ENCODE assay signal across 2 cellular contexts in the genomic region with DNA sequence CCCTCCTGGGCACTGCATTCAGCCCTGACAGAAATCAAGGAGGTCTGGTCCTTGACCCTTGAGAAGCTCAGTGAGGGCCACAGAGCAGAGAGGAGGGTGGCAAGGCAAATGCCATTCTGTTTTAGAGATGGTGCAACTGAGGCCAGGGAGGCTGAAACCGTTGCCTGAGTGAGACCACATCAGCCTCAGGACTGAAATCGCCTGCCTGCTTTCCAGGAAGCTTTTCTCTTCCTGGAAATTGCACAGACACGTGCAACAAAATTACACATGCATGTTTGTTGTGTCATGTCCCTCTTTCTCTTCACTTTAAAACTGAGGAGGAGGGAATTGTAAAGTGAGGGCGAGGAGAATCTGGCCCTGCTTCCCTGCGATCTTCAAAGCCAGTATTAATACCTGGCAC.
TF ChIP-seq lines count a peak whose summit lies in the region.

No MANE protein-coding gene starts in this region.

TF ChIP-seq in GM23338, 12 proteins besides CTCF, POLR2A, EP300 and RAD21 (continues in another document):
- TF ChIP-seq, protein P1, sequence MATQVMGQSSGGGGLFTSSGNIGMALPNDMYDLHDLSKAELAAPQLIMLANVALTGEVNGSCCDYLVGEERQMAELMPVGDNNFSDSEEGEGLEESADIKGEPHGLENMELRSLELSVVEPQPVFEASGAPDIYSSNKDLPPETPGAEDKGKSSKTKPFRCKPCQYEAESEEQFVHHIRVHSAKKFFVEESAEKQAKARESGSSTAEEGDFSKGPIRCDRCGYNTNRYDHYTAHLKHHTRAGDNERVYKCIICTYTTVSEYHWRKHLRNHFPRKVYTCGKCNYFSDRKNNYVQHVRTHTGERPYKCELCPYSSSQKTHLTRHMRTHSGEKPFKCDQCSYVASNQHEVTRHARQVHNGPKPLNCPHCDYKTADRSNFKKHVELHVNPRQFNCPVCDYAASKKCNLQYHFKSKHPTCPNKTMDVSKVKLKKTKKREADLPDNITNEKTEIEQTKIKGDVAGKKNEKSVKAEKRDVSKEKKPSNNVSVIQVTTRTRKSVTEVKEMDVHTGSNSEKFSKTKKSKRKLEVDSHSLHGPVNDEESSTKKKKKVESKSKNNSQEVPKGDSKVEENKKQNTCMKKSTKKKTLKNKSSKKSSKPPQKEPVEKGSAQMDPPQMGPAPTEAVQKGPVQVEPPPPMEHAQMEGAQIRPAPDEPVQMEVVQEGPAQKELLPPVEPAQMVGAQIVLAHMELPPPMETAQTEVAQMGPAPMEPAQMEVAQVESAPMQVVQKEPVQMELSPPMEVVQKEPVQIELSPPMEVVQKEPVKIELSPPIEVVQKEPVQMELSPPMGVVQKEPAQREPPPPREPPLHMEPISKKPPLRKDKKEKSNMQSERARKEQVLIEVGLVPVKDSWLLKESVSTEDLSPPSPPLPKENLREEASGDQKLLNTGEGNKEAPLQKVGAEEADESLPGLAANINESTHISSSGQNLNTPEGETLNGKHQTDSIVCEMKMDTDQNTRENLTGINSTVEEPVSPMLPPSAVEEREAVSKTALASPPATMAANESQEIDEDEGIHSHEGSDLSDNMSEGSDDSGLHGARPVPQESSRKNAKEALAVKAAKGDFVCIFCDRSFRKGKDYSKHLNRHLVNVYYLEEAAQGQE (IDR thresholded peaks at IDR 0.05; ENCODE audit: unreplicated experiment): no peak
- TF ChIP-seq JUNB (IDR thresholded peaks at IDR 0.05; ENCODE audit: unreplicated experiment) (no peak), STAT1 (IDR thresholded peaks at IDR 0.05; ENCODE audit: unreplicated experiment) (no peak), CREB1 (CRISPR knock-in tag; IDR thresholded peaks at IDR 0.05; ENCODE audit: low read depth) (no peak), EZH2phosphoT487 (IDR thresholded peaks at IDR 0.05; ENCODE audit: unreplicated experiment) (no peak), ZNF114 (CRISPR knock-in tag; IDR thresholded peaks at IDR 0.05) (no peak), NANOG (IDR thresholded peaks at IDR 0.05; ENCODE audit: borderline replicate concordance) (no peak), ZNF331 (CRISPR knock-in tag; IDR thresholded peaks at IDR 0.05; ENCODE audit: low read depth) (no peak), EZH2 (IDR thresholded peaks at IDR 0.05; ENCODE audit: low read depth, unreplicated experiment) (no peak)
- TF ChIP-seq, protein P2, sequence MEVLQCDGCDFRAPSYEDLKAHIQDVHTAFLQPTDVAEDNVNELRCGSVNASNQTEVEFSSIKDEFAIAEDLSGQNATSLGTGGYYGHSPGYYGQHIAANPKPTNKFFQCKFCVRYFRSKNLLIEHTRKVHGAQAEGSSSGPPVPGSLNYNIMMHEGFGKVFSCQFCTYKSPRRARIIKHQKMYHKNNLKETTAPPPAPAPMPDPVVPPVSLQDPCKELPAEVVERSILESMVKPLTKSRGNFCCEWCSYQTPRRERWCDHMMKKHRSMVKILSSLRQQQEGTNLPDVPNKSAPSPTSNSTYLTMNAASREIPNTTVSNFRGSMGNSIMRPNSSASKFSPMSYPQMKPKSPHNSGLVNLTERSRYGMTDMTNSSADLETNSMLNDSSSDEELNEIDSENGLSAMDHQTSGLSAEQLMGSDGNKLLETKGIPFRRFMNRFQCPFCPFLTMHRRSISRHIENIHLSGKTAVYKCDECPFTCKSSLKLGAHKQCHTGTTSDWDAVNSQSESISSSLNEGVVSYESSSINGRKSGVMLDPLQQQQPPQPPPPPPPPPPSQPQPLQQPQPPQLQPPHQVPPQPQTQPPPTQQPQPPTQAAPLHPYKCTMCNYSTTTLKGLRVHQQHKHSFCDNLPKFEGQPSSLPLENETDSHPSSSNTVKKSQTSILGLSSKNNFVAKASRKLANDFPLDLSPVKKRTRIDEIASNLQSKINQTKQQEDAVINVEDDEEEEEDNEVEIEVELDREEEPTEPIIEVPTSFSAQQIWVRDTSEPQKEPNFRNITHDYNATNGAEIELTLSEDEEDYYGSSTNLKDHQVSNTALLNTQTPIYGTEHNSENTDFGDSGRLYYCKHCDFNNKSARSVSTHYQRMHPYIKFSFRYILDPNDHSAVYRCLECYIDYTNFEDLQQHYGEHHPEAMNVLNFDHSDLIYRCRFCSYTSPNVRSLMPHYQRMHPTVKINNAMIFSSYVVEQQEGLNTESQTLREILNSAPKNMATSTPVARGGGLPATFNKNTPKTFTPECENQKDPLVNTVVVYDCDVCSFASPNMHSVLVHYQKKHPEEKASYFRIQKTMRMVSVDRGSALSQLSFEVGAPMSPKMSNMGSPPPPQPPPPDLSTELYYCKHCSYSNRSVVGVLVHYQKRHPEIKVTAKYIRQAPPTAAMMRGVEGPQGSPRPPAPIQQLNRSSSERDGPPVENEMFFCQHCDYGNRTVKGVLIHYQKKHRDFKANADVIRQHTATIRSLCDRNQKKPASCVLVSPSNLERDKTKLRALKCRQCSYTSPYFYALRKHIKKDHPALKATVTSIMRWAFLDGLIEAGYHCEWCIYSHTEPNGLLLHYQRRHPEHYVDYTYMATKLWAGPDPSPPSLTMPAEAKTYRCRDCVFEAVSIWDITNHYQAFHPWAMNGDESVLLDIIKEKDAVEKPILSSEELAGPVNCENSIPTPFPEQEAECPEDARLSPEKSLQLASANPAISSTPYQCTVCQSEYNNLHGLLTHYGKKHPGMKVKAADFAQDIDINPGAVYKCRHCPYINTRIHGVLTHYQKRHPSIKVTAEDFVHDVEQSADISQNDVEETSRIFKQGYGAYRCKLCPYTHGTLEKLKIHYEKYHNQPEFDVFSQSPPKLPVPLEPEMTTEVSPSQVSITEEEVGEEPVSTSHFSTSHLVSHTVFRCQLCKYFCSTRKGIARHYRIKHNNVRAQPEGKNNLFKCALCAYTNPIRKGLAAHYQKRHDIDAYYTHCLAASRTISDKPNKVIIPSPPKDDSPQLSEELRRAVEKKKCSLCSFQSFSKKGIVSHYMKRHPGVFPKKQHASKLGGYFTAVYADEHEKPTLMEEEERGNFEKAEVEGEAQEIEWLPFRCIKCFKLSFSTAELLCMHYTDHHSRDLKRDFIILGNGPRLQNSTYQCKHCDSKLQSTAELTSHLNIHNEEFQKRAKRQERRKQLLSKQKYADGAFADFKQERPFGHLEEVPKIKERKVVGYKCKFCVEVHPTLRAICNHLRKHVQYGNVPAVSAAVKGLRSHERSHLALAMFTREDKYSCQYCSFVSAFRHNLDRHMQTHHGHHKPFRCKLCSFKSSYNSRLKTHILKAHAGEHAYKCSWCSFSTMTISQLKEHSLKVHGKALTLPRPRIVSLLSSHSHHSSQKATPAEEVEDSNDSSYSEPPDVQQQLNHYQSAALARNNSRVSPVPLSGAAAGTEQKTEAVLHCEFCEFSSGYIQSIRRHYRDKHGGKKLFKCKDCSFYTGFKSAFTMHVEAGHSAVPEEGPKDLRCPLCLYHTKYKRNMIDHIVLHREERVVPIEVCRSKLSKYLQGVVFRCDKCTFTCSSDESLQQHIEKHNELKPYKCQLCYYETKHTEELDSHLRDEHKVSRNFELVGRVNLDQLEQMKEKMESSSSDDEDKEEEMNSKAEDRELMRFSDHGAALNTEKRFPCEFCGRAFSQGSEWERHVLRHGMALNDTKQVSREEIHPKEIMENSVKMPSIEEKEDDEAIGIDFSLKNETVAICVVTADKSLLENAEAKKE (CRISPR knock-in tag; IDR thresholded peaks at IDR 0.05): no peak

TF ChIP-seq in WTC11, 78 proteins besides CTCF, POLR2A, EP300 and RAD21 (continued from another document):
- TF ChIP-seq, protein P3, sequence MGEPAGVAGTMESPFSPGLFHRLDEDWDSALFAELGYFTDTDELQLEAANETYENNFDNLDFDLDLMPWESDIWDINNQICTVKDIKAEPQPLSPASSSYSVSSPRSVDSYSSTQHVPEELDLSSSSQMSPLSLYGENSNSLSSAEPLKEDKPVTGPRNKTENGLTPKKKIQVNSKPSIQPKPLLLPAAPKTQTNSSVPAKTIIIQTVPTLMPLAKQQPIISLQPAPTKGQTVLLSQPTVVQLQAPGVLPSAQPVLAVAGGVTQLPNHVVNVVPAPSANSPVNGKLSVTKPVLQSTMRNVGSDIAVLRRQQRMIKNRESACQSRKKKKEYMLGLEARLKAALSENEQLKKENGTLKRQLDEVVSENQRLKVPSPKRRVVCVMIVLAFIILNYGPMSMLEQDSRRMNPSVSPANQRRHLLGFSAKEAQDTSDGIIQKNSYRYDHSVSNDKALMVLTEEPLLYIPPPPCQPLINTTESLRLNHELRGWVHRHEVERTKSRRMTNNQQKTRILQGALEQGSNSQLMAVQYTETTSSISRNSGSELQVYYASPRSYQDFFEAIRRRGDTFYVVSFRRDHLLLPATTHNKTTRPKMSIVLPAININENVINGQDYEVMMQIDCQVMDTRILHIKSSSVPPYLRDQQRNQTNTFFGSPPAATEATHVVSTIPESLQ (CRISPR knock-in tag; IDR thresholded peaks at IDR 0.05): no peak
- no peak for TF ChIP-seq HMGA2 (CRISPR knock-in tag; IDR thresholded peaks at IDR 0.05)
- TF ChIP-seq, protein P4, sequence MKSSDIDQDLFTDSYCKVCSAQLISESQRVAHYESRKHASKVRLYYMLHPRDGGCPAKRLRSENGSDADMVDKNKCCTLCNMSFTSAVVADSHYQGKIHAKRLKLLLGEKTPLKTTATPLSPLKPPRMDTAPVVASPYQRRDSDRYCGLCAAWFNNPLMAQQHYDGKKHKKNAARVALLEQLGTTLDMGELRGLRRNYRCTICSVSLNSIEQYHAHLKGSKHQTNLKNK (CRISPR knock-in tag; IDR thresholded peaks at IDR 0.05): no peak
- no peak for TF ChIP-seq RORB (CRISPR knock-in tag; IDR thresholded peaks at IDR 0.05)
- TF ChIP-seq CREB1 (CRISPR knock-in tag; IDR thresholded peaks at IDR 0.05): no peak
- TF ChIP-seq ETV6 (CRISPR knock-in tag; IDR thresholded peaks at IDR 0.05): no peak
- no peak for TF ChIP-seq ZNF263 (CRISPR knock-in tag; IDR thresholded peaks at IDR 0.05; ENCODE audit: low read depth)
- no peak for TF ChIP-seq ZNF423 (CRISPR knock-in tag; IDR thresholded peaks at IDR 0.05)
- no peak for TF ChIP-seq NFATC4 (CRISPR knock-in tag; IDR thresholded peaks at IDR 0.05)
